8 cellular contexts compared by ENCODE assay signal in genomic region chr2:158034198-158034831, GRCh38.
DNase-seq lines count a peak whose midpoint lies in the region; ATAC-seq and TF ChIP-seq lines count a peak whose summit lies in the region.

No MANE protein-coding gene starts in this region.

- intact Hi-C loops in breast epithelium (cut with DNase I; ENCODE audit: low total_unique reads) = no loop called here

- no peak overlapping the region for H3K4me3 ChIP-seq in AG04450 (ENCODE audit: low read depth, low read length)
- no peak overlapping the region for H3K4me3 ChIP-seq in breast epithelium

- H3K9me3 ChIP-seq in AG04450 (ENCODE audit: control insufficient read depth, insufficient read depth, low read length) (no peaks in the 10 kb centered on the region), breast epithelium (no peaks in the 10 kb centered on the region)

- H3K27ac ChIP-seq in AG04450 (ENCODE audit: low read depth, low read length) (no peak overlapping the region), breast epithelium (no peak overlapping the region)

- H3K36me3 ChIP-seq in breast epithelium = no peaks in the 10 kb centered on the region

- no peak for TF ChIP-seq POLR2A in breast epithelium (IDR thresholded peaks at IDR 0.05)

- POLR2A ChIA-PET in AG04450 (lab: Yijun Ruan, JAX) = no interaction called here

- DNase-seq in AG04450 (ENCODE audit: low read depth, low spot score) (no peak), NCI-H69 (lab: John Stamatoyannopoulos, UW) (peak; percentile 76), breast epithelium (ENCODE audit: low spot score in 2 of 2) (no peak), left lobe of liver (ENCODE audit: low spot score) (peak; percentile 66), NK-92 (lab: John Stamatoyannopoulos, UW; ENCODE audit: unreplicated experiment) (no peak)
- no peak for DNase-seq in activated CD4-positive, CD25-positive, alpha-beta regulatory T cell treated with anti-CD3 and anti-CD28 coated beads, Interleukin-2, amount 50 U/mL, for 72 hours

- CTCF ChIA-PET in AG04450 (lab: Charles Lee) = interaction anchor here (0.9 to 4.2 kb wide), 6 partner anchors 8 to 720 kb away, joined by 3 to 43 read pairs (median 10); no protein-coding TSS in a partner anchor

- ATAC-seq in HG03520 (IDR thresholded peaks at IDR 0.05; ENCODE audit: unreplicated experiment) (peak; percentile 46), left lobe of liver (peak; percentile 98)

- TF ChIP-seq CTCF in AG04450 (IDR thresholded peaks at IDR 0.05; ENCODE audit: low read depth, low read length) (peak; percentile 51), GM12873 (IDR thresholded peaks at IDR 0.05; ENCODE audit: insufficient read depth, low read depth, low read length, missing control alignments) (peak; percentile 53), breast epithelium (IDR thresholded peaks at IDR 0.05) (peak in 2 of 3 donors; percentile 49 to 53)

- H3K27me3 ChIP-seq in AG04450 (ENCODE audit: control insufficient read depth, insufficient read depth, low read length) (peaks cover 11% of the 10 kb centered on the region), breast epithelium (no peaks in the 10 kb centered on the region)

- H3K4me1 ChIP-seq in breast epithelium = no peaks in the 10 kb centered on the region

Comparison
In these comparisons a context has a peak if more than half of its experiments do, and no peak if none do; other contexts are left out.
1. DNase-seq: peak in NCI-H69 (single experiment) and left lobe of liver (single experiment); none in AG04450 (single experiment), breast epithelium (0 of 2), NK-92 (single experiment) and activated CD4-positive, CD25-positive, alpha-beta regulatory T cell treated with anti-CD3 and anti-CD28 coated beads, Interleukin-2, amount 50 U/mL, for 72 hours (single experiment).
2. Peak in every context shown above with its lines, with median percentiles within 50 percentile points of each other: CTCF ChIP-seq.